13 cellular contexts compared by ENCODE assay signal in the genomic region with DNA sequence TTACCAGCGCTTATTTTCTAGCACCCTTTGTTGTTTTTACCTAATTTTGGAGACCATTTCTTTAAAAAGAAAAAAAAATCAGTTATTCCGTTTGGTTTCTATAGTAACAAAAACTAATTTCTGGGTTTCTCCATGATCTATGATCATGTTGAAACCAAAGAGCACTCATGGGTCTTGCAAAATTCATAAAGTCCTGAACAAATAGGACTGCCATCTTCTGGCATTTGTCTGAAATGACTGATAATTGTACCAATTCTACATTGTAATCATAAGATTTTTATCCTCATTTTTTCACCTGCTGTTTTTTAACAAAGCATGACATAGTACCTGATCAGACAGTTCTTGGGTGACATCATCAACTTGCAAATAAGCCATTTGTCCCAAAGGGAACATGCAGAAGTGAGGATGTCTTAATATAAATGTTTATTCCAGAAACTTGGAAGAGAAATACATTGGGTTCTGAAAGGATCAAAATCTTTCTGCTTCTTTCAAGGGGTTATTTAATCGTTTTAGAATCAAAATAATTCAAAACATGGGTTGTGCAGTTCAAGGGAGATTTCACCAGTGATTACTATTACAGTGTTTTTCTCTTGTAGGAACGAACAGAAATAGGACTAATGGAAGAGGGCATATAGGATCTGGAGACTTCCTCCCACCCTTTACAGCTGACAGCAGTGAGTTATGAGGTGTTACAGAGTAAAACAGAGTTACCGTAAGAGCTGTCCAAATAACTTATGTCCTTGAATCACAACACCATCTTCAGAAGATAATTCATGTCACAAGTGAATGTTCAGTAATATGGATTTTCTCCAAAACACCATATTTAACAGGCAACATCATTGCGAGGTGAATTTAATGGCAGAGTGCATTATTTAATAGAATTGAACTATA.
DNase-seq lines count a peak whose midpoint lies in the region; ATAC-seq, FAIRE-seq and TF ChIP-seq lines count a peak whose summit lies in the region.
"Had no signal": no experiment of that assay in that cellular context is flagged by ENCODE, and none has a peak within 500 bp of the region (broad histone marks: within the 10 kb centered on the region; RNA-seq: fewer than 3 reads in every experiment).

No MANE protein-coding gene starts in this region.

- H3K4me2 ChIP-seq in astrocyte (ENCODE audit: low read length) = no peak overlapping the region

- no peak overlapping the region for H2AFZ ChIP-seq in astrocyte (ENCODE audit: low read depth, low read length)

- H3K27me3 Mint-ChIP-seq in astrocyte (ENCODE audit: low read depth, unreplicated experiment) = no peaks in the 10 kb centered on the region
- peaks cover 44% of the 10 kb centered on the region for H3K27me3 Mint-ChIP-seq in activated T-cell treated with anti-CD3 and anti-CD28 coated beads, Interleukin-2, amount 50 U/mL, for 72 hours (ENCODE audit: low read depth)
- H3K27me3 Mint-ChIP-seq: IgD-negative memory B cell had no signal

- ATAC-seq in activated T-cell treated with anti-CD3 and anti-CD28 coated beads, Interleukin-2, amount 50 U/mL, for 72 hours (replicated peaks in 1 of 2) = no peak

- H3K36me3 ChIP-seq in astrocyte (ENCODE audit: insufficient read depth, low read length) = no peaks in the 10 kb centered on the region
- H3K36me3 ChIP-seq in spleen = no peaks in the 10 kb centered on the region
- H3K36me3 ChIP-seq: neutrophil had no signal

- POLR2A ChIA-PET in AG04449 (lab: Yijun Ruan, JAX) = no interaction called here

- no peak overlapping the region for H3K27ac Mint-ChIP-seq in astrocyte (ENCODE audit: unreplicated experiment)
- no peak overlapping the region for H3K27ac Mint-ChIP-seq in activated T-cell treated with anti-CD3 and anti-CD28 coated beads, Interleukin-2, amount 50 U/mL, for 72 hours
- H3K27ac Mint-ChIP-seq: activated CD4-positive, alpha-beta T cell treated with anti-CD3 and anti-CD28 coated beads, Interleukin-2, amount 10 ng/mL, durations not matched to agents 24 days and 14 days; IgD-negative memory B cell had no signal

- peaks cover 6% of the 10 kb centered on the region for H3K9me3 Mint-ChIP-seq in astrocyte (ENCODE audit: unreplicated experiment)
- peaks cover 1 to 7% of the 10 kb centered on the region in 2 donors for H3K9me3 Mint-ChIP-seq in activated T-cell treated with anti-CD3 and anti-CD28 coated beads, Interleukin-2, amount 50 U/mL, for 72 hours
- H3K9me3 Mint-ChIP-seq: activated CD4-positive, alpha-beta T cell treated with anti-CD3 and anti-CD28 coated beads, Interleukin-2, amount 10 ng/mL, durations not matched to agents 24 days and 14 days had no signal

- H3K27me3 ChIP-seq in astrocyte (ENCODE audit: insufficient read depth, low read length) (no peaks in the 10 kb centered on the region), spleen (replicated peaks in 1 of 7) (no peaks in the 10 kb centered on the region)
- H3K27me3 ChIP-seq: neutrophil had no signal

- H3K9me3 ChIP-seq in astrocyte (ENCODE audit: insufficient read depth, low read depth, low read length) (no peaks in the 10 kb centered on the region), spleen (peaks cover 0 to 19% (median 12%) of the 10 kb centered on the region in 8 donors)
- H3K9me3 ChIP-seq: neutrophil had no signal

- 45 to 56% (median 48%) methylated on average over 6 of the region's 6 CpGs for WGBS in spleen, 5 donors

- intact Hi-C loops in spleen (cut with DNase I; ENCODE audit: low total_unique reads) = no loop called here

- DNase-seq in AG04449 (ENCODE audit: low read depth, low spot score) (no peak), HT-29 (ENCODE audit: low spot score) (peak; percentile 22), astrocyte (ENCODE audit: low read depth) (no peak), kidney glomerular epithelial cell (lab: John Stamatoyannopoulos, UW) (peak; percentile 21), spleen (no peak), NCI-H2029 treated with DMSO at 0.1 percent for 48 hours (lab: John Stamatoyannopoulos, UW) (no peak), NOMO-1 treated with DMSO at 0.1 percent for 48 hours (lab: John Stamatoyannopoulos, UW; ENCODE audit: unreplicated experiment) (no peak)
- DNase-seq in activated T-cell treated with anti-CD3 and anti-CD28 coated beads, Interleukin-2, amount 50 U/mL, for 72 hours = no peak
- DNase-seq: activated CD4-positive, alpha-beta T cell treated with anti-CD3 and anti-CD28 coated beads, Interleukin-2, amount 10 ng/mL, durations not matched to agents 24 days and 14 days; amygdala; head of caudate nucleus had no signal

- peak; percentile 17 for FAIRE-seq in astrocyte (lab: Jason Lieb, UNC)

- H3K27ac ChIP-seq in astrocyte (ENCODE audit: low read depth, low read length) (no peak overlapping the region), spleen (no peak overlapping the region)
- H3K27ac ChIP-seq: neutrophil had no signal

- H3K4me1 Mint-ChIP-seq in astrocyte (ENCODE audit: low read depth, unreplicated experiment) = no peaks in the 10 kb centered on the region
- H3K4me1 Mint-ChIP-seq in activated T-cell treated with anti-CD3 and anti-CD28 coated beads, Interleukin-2, amount 50 U/mL, for 72 hours (ENCODE audit: low read depth) = no peaks in the 10 kb centered on the region
- H3K4me1 Mint-ChIP-seq: activated CD4-positive, alpha-beta T cell treated with anti-CD3 and anti-CD28 coated beads, Interleukin-2, amount 10 ng/mL, durations not matched to agents 24 days and 14 days had no signal

- no peak overlapping the region for H3K9ac ChIP-seq in astrocyte (ENCODE audit: low read length)

- no peaks in the 10 kb centered on the region for H3K36me3 Mint-ChIP-seq in astrocyte (ENCODE audit: low read depth, unreplicated experiment)
- peaks cover 0 to 3% of the 10 kb centered on the region in 2 donors for H3K36me3 Mint-ChIP-seq in activated T-cell treated with anti-CD3 and anti-CD28 coated beads, Interleukin-2, amount 50 U/mL, for 72 hours (ENCODE audit: insufficient read depth in 2 of 2)
- H3K36me3 Mint-ChIP-seq: IgD-negative memory B cell had no signal

- CTCF ChIA-PET in AG04449 (lab: Yijun Ruan, JAX) = interaction anchor here (0.6 to 7.6 kb wide), 10 partner anchors 10 to 369 kb away, joined by 3 to 81 read pairs (median 4); no protein-coding TSS in a partner anchor

- TF ChIP-seq CTCF in AG04449 (IDR thresholded peaks at IDR 0.05; ENCODE audit: insufficient read depth, low read length, missing control alignments) = peak; percentile 23
- TF ChIP-seq CTCF in astrocyte (IDR thresholded peaks at IDR 0.05; ENCODE audit: insufficient read depth, low read depth, low read length) = peak; percentile 34
- no peak for TF ChIP-seq CTCF in spleen (IDR thresholded peaks at IDR 0.05 in 8 of 11, conservative IDR thresholded peaks at IDR 0.05 in 3 of 11)

- no peaks in the 10 kb centered on the region for H3K79me2 ChIP-seq in astrocyte (ENCODE audit: insufficient read depth, low read length)

- no peaks in the 10 kb centered on the region for H3K4me1 ChIP-seq in astrocyte (ENCODE audit: insufficient read depth, low read length)
- no peaks in the 10 kb centered on the region for H3K4me1 ChIP-seq in spleen

- H3K4me3 Mint-ChIP-seq in astrocyte (ENCODE audit: unreplicated experiment) = no peak overlapping the region
- H3K4me3 Mint-ChIP-seq in activated T-cell treated with anti-CD3 and anti-CD28 coated beads, Interleukin-2, amount 50 U/mL, for 72 hours = no peak overlapping the region
- H3K4me3 Mint-ChIP-seq: activated CD4-positive, alpha-beta T cell treated with anti-CD3 and anti-CD28 coated beads, Interleukin-2, amount 10 ng/mL, durations not matched to agents 24 days and 14 days; IgD-negative memory B cell had no signal

- H4K20me1 ChIP-seq in astrocyte (ENCODE audit: insufficient read depth, low read length) = no peaks in the 10 kb centered on the region

- no peak for TF ChIP-seq POLR2A in spleen (IDR thresholded peaks at IDR 0.05)

- H3K4me3 ChIP-seq in AG04449 (ENCODE audit: low read depth, low read length) (no peak overlapping the region), astrocyte (ENCODE audit: insufficient read depth, low read depth, low read length) (no peak overlapping the region), spleen (no peak overlapping the region)

Comparison
In these comparisons a context has a peak if more than half of its experiments do, and no peak if none do; other contexts are left out.
1. DNase-seq: peak in HT-29 (single experiment) and kidney glomerular epithelial cell (single experiment); none in AG04449 (single experiment), astrocyte (single experiment), activated T-cell treated with anti-CD3 and anti-CD28 coated beads, Interleukin-2, amount 50 U/mL, for 72 hours (0 of 2), spleen (single experiment), NCI-H2029 treated with DMSO at 0.1 percent for 48 hours (single experiment) and NOMO-1 treated with DMSO at 0.1 percent for 48 hours (single experiment).
2. CTCF ChIP-seq: peak in AG04449 (single experiment) and astrocyte (single experiment); none in spleen (0 of 11).